ENCODE assay signal across 1 cellular context in the genomic region with DNA sequence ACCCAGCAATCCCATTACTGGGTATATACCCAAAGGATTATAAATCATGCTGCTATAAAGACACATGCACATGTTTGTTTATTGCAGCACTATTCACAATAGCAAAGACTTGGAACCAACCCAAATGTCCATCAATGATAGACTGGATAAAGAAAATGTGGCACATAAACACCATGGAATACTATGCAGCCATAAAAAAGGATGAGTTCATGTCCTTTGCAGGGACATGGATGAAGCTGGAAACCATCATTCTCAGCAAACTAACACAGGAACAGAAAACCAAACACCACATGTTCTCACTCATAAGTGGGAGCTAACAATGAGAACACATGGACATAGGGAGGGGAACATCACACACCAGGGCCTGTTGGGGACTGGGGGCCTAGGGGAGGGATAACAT. TPM values are rescaled to one million over a fixed set of nuclear protein-coding genes. Genes with fewer than 3 reads are reported as not detected.
"Had no signal": no experiment of that assay in that cellular context is flagged by ENCODE, and none has a peak within 500 bp of the region (broad histone marks: within the 10 kb centered on the region; RNA-seq: fewer than 3 reads in every experiment).

No MANE protein-coding gene starts in this region.

RNA-seq across cellular contexts. Expression of a gene that starts 58.0 kb away (rescaled TPM):
- total RNA-seq: NCI-H460 had no signal
